ENCODE assay signal across 8 cellular contexts in genomic region chr6:130019796-130020105, GRCh38. TPM values are rescaled to one million over a fixed set of nuclear protein-coding genes. Genes with fewer than 3 reads are reported as not detected.
DNase-seq lines count a peak whose midpoint lies in the region; ATAC-seq and TF ChIP-seq lines count a peak whose summit lies in the region.

No MANE protein-coding gene starts in this region.

- under 1% methylated on average over 36 of the region's 59 CpGs for WGBS in HUES64

- H3K27ac ChIP-seq in HUES64 (ENCODE audit: low read depth, low read length) = no peak overlapping the region
- peak overlapping the region; percentile 72 to 91 for H3K27ac ChIP-seq in coronary artery

- no peaks in the 10 kb centered on the region for H3K36me3 ChIP-seq in BJ (ENCODE audit: control insufficient read depth, insufficient read depth, low read length)
- H3K36me3 ChIP-seq in HUES64 (ENCODE audit: insufficient read depth, low read length) = no peaks in the 10 kb centered on the region

- H3K4me1 Mint-ChIP-seq in naive B cell = peaks cover 17 to 19% (median 18%) of the 10 kb centered on the region in 3 donors

- no peaks in the 10 kb centered on the region for H3K27me3 Mint-ChIP-seq in naive B cell

- POLR2A ChIA-PET in BJ (lab: Charles Lee) = no interaction called here

- no peaks in the 10 kb centered on the region for H3K9me3 Mint-ChIP-seq in naive B cell

- H3K9ac ChIP-seq in HUES64 (ENCODE audit: low read depth, low read length) = peak overlapping the region; percentile 83

- H3K36me3 Mint-ChIP-seq in naive B cell = peaks cover 0 to 12% of the 10 kb centered on the region in 2 donors

- ATAC-seq in naive B cell (ENCODE audit: low read depth in 2 of 2) (no peak), HG02571 (IDR thresholded peaks at IDR 0.05; ENCODE audit: unreplicated experiment) (no peak)

- no peaks in the 10 kb centered on the region for H3K27me3 ChIP-seq in BJ (ENCODE audit: control insufficient read depth, insufficient read depth, low read length)
- peaks cover 24% of the 10 kb centered on the region for H3K27me3 ChIP-seq in HUES64 (ENCODE audit: insufficient read depth, low read length)

- H3K4me3 ChIP-seq in BJ (ENCODE audit: low read depth, low read length) = peak overlapping the region; percentile 90
- peak overlapping the region; percentile 83 for H3K4me3 ChIP-seq in HUES64 (ENCODE audit: low read length)
- H3K4me3 ChIP-seq in coronary artery = peak overlapping the region; percentile 96

- H3K9me3 ChIP-seq in HUES64 (ENCODE audit: insufficient read depth, low read depth, low read length) = no peaks in the 10 kb centered on the region

- H3K4me1 ChIP-seq in HUES64 (ENCODE audit: insufficient read depth, low read length) = peaks cover 4% of the 10 kb centered on the region

- H3K4me3 Mint-ChIP-seq in naive B cell = peak overlapping the region; percentile 85 to 100 (median 93)

- CTCF ChIA-PET in BJ (lab: Yijun Ruan, JAX) = interaction anchor here (0.6 to 1.1 kb wide), 3 partner anchors 37 to 529 kb away, joined by 3 to 6 read pairs (median 4); no protein-coding TSS in a partner anchor

- no peak for TF ChIP-seq CTCF in BJ (IDR thresholded peaks at IDR 0.05; ENCODE audit: insufficient read depth, low read depth, low read length)
- TF ChIP-seq CTCF in coronary artery (IDR thresholded peaks at IDR 0.05) = no peak

- H3K27ac Mint-ChIP-seq in naive B cell = peak overlapping the region in 2 of 6 donors; percentile 91 to 94

- DNase-seq in BJ (ENCODE audit: low read depth) = no peak
- no peak for DNase-seq in coronary artery (ENCODE audit: low spot score)
- DNase-seq in naive B cell = no peak
- DNase-seq in NCI-H774 (lab: John Stamatoyannopoulos, UW) = no peak
- no peak for DNase-seq in NCI-H524 (lab: John Stamatoyannopoulos, UW)
- DNase-seq in stimulated activated CD4-positive, alpha-beta T cell treated with anti-CD3 and anti-CD28 coated beads, Interleukin-2, amount 100 ng/mL, for 24 hours = no peak

RNA-seq across cellular contexts. Expression of gene L3MBTL3, which starts 1.4 kb away (rescaled TPM):
- polyA plus RNA-seq in BJ (2011; rRNA removed) = 6.8 and 7.6 TPM in 2 replicates
- 5.5 and 6.1 TPM in 2 replicates for polyA minus RNA-seq in BJ (2011; rRNA and poly(A)+ RNA removed)
- polyA plus RNA-seq in HUES64 (2013, experiment 1 of 2) = 6.5 TPM
- 9.3 TPM for polyA plus RNA-seq in HUES64 (2013, experiment 2 of 2)
- 10 to 100 TPM; 11.0 to 21.8 (median 16.6) TPM for polyA plus RNA-seq in naive B cell (ENCODE audit: low read depth in 6 of 6)
